Comparison of ENCODE assay signal across 8 cellular contexts in the genomic region with DNA sequence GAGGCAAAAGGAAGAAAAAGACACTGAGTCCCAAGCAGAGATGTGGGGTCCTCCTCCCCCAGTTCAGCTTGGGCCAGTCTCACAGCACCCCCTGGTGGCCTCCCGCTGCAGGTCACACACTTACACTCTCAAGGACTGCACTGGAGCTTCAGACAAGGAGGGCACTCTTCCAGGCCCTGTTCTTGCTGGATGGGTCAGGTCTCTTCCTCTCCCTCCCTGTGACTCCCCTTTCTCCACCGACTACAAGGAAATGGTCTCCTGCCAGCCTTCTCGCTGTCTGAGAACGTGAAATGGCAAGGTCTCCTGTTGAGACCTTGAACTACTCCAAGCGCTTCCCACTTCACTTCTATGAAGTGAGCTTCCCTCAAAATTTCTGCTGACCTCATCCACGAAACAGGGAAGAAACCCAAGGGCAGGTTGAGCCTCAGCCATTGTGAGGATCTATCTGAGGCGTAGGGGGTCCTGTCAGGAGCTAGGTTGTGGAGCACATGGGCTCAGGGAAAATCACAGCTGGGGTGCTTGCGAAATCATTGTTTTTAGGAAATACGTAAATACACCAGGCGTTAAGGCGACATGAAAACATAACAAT. TPM values are rescaled to one million over a fixed set of nuclear protein-coding genes. Genes with fewer than 3 reads are reported as not detected.
DNase-seq lines count a peak whose midpoint lies in the region; ATAC-seq lines count a peak whose summit lies in the region.

No MANE protein-coding gene starts in this region.

- H3K9me3 ChIP-seq in naive thymus-derived CD4-positive, alpha-beta T cell (ENCODE audit: control insufficient read depth in 2 of 3, low read length in 3 of 3): no peaks in the 10 kb centered on the region

- intact Hi-C loops in Right ventricle myocardium inferior (cut with DNase I) (no loop called here), cardiac septum (cut with DNase I) (loop anchor here (2.0 kb wide), 1 partner anchor 50 kb away; no protein-coding TSS in a partner anchor)
- intact Hi-C loops in naive thymus-derived CD4-positive, alpha-beta T cell (cut with micrococcal nuclease): no loop called here

- H3K4me1 Mint-ChIP-seq in naive thymus-derived CD4-positive, alpha-beta T cell: peaks cover 0 to 7% (median 0%) of the 10 kb centered on the region in 7 donors
- H3K4me1 Mint-ChIP-seq in stimulated activated effector memory CD8-positive, alpha-beta T cell treated with anti-CD3 and anti-CD28 coated beads, Interleukin-12 subunit alpha, Interleukin-12 subunit beta, amount 100 ng/mL, for 72 hours: peaks cover 12% of the 10 kb centered on the region

- H3K4me1 ChIP-seq in naive thymus-derived CD4-positive, alpha-beta T cell (ENCODE audit: control insufficient read depth in 2 of 2, insufficient read depth in 2 of 2, low read length in 2 of 2): no peaks in the 10 kb centered on the region

- DNase-seq in Right ventricle myocardium inferior (ENCODE audit: missing footprints) (no peak), cardiac septum (ENCODE audit: low spot score) (no peak), NCI-H82 treated with DMSO at 0.1 percent for 48 hours (lab: John Stamatoyannopoulos, UW; ENCODE audit: unreplicated experiment) (peak; percentile 27), epidermal melanocyte (ENCODE audit: insufficient read length, low spot score) (peak; percentile 62)
- DNase-seq in activated CD8-positive, alpha-beta memory T cell treated with anti-CD3 and anti-CD28 coated beads for 4 hours (ENCODE audit: low read depth in 2 of 2): peak; percentile 14 to 20
- peak in 8 of 9 donors; percentile 26 to 55 (median 44) for DNase-seq in naive thymus-derived CD4-positive, alpha-beta T cell
- DNase-seq in stimulated activated effector memory CD8-positive, alpha-beta T cell treated with anti-CD3 and anti-CD28 coated beads, Interleukin-12 subunit alpha, Interleukin-12 subunit beta, amount 100 ng/mL, for 72 hours (ENCODE audit: low spot score in 2 of 2): peak; percentile 49 to 76

- peaks cover 0 to 2% (median 0%) of the 10 kb centered on the region in 5 donors for H3K27me3 Mint-ChIP-seq in naive thymus-derived CD4-positive, alpha-beta T cell

- H3K27me3 ChIP-seq in naive thymus-derived CD4-positive, alpha-beta T cell (ENCODE audit: control insufficient read depth in 2 of 2, insufficient read depth in 2 of 2, low read length in 2 of 2): no peaks in the 10 kb centered on the region

- POLR2A ChIA-PET in naive thymus-derived CD4-positive, alpha-beta T cell (lab: Charles Lee): no interaction called here

- H3K27ac ChIP-seq in naive thymus-derived CD4-positive, alpha-beta T cell (ENCODE audit: low read depth, low read length): no peak overlapping the region

- H3K36me3 ChIP-seq in naive thymus-derived CD4-positive, alpha-beta T cell (ENCODE audit: control insufficient read depth in 2 of 3, insufficient read depth in 3 of 3, low read length in 3 of 3): no peaks in the 10 kb centered on the region

- no peak overlapping the region for H3K4me3 Mint-ChIP-seq in naive thymus-derived CD4-positive, alpha-beta T cell
- no peak overlapping the region for H3K4me3 Mint-ChIP-seq in stimulated activated effector memory CD8-positive, alpha-beta T cell treated with anti-CD3 and anti-CD28 coated beads, Interleukin-12 subunit alpha, Interleukin-12 subunit beta, amount 100 ng/mL, for 72 hours

- CTCF ChIA-PET in naive thymus-derived CD4-positive, alpha-beta T cell (lab: Charles Lee): interaction anchor here (0.9 to 1.0 kb wide), 2 partner anchors 205 to 258 kb away, joined by 3 read pairs; no protein-coding TSS in a partner anchor

- peaks cover 0 to 10% (median 5%) of the 10 kb centered on the region in 5 donors for H3K36me3 Mint-ChIP-seq in naive thymus-derived CD4-positive, alpha-beta T cell
- H3K36me3 Mint-ChIP-seq in stimulated activated effector memory CD8-positive, alpha-beta T cell treated with anti-CD3 and anti-CD28 coated beads, Interleukin-12 subunit alpha, Interleukin-12 subunit beta, amount 100 ng/mL, for 72 hours: no peaks in the 10 kb centered on the region

- H3K9me3 Mint-ChIP-seq in naive thymus-derived CD4-positive, alpha-beta T cell: peaks cover 0 to 12% (median 0%) of the 10 kb centered on the region in 11 donors
- no peaks in the 10 kb centered on the region for H3K9me3 Mint-ChIP-seq in stimulated activated effector memory CD8-positive, alpha-beta T cell treated with anti-CD3 and anti-CD28 coated beads, Interleukin-12 subunit alpha, Interleukin-12 subunit beta, amount 100 ng/mL, for 72 hours

- no peak overlapping the region for H3K4me3 ChIP-seq in naive thymus-derived CD4-positive, alpha-beta T cell (ENCODE audit: low read length)

- peak overlapping the region in 1 of 9 donors; percentile 10 for H3K27ac Mint-ChIP-seq in naive thymus-derived CD4-positive, alpha-beta T cell
- H3K27ac Mint-ChIP-seq in stimulated activated effector memory CD8-positive, alpha-beta T cell treated with anti-CD3 and anti-CD28 coated beads, Interleukin-12 subunit alpha, Interleukin-12 subunit beta, amount 100 ng/mL, for 72 hours: no peak overlapping the region

- ATAC-seq in Right ventricle myocardium inferior (peak; percentile 64), HG02884 (IDR thresholded peaks at IDR 0.05; ENCODE audit: unreplicated experiment) (no peak)
- peak; percentile 76 for ATAC-seq in naive thymus-derived CD4-positive, alpha-beta T cell
- peak; percentile 72 for ATAC-seq in stimulated activated effector memory CD8-positive, alpha-beta T cell treated with anti-CD3 and anti-CD28 coated beads, Interleukin-12 subunit alpha, Interleukin-12 subunit beta, amount 100 ng/mL, for 72 hours

RNA-seq across cellular contexts. Expression of a gene that starts 11.2 kb away (rescaled TPM):
- not detected for total RNA-seq in Right ventricle myocardium inferior
- not detected for total RNA-seq in cardiac septum
- under 1 TPM in 1 of 5 experiments, not detected in 4; 0.72 TPM for total RNA-seq in naive thymus-derived CD4-positive, alpha-beta T cell
- polyA plus RNA-seq in naive thymus-derived CD4-positive, alpha-beta T cell: not detected

RNA-seq across cellular contexts. Expression of a gene that starts 40.8 kb away (rescaled TPM):
- total RNA-seq in Right ventricle myocardium inferior (not detected), cardiac septum (not detected)
- total RNA-seq in naive thymus-derived CD4-positive, alpha-beta T cell: 1 to 10 TPM in 4 of 5 experiments, under 1 TPM in 1; 0.58 to 3.7 (median 2.1) TPM
- polyA plus RNA-seq in naive thymus-derived CD4-positive, alpha-beta T cell: not detected

Comparison
In these comparisons a context has a peak if more than half of its experiments do, and no peak if none do; other contexts are left out.
1. DNase-seq: peak in NCI-H82 treated with DMSO at 0.1 percent for 48 hours (single experiment), activated CD8-positive, alpha-beta memory T cell treated with anti-CD3 and anti-CD28 coated beads for 4 hours (2 of 2), epidermal melanocyte (single experiment), naive thymus-derived CD4-positive, alpha-beta T cell (8 of 9) and stimulated activated effector memory CD8-positive, alpha-beta T cell treated with anti-CD3 and anti-CD28 coated beads, Interleukin-12 subunit alpha, Interleukin-12 subunit beta, amount 100 ng/mL, for 72 hours (2 of 2); none in Right ventricle myocardium inferior (single experiment) and cardiac septum (single experiment).